13 cellular contexts compared by ENCODE assay signal in genomic region chr4:16217300-16218051, GRCh38. TPM values are rescaled to one million over a fixed set of nuclear protein-coding genes. Genes with fewer than 3 reads are reported as not detected.
DNase-seq lines count a peak whose midpoint lies in the region; ATAC-seq lines count a peak whose summit lies in the region.
"Had no signal": no experiment of that assay in that cellular context is flagged by ENCODE, and none has a peak within 500 bp of the region (broad histone marks: within the 10 kb centered on the region; RNA-seq: fewer than 3 reads in every experiment).

No MANE protein-coding gene starts in this region.

- no peaks in the 10 kb centered on the region for H3K9me3 ChIP-seq in thymus (ENCODE audit: control insufficient read depth)

- H3K4me1 ChIP-seq in thymus (ENCODE audit: control insufficient read depth, insufficient read depth, low read length) = peaks cover 4% of the 10 kb centered on the region

- ATAC-seq in HG02623 (IDR thresholded peaks at IDR 0.05; ENCODE audit: unreplicated experiment) = peak; percentile 77
- ATAC-seq: HCT116 had no signal

- peaks cover 67% of the 10 kb centered on the region for H3K4me1 Mint-ChIP-seq in activated naive CD4-positive, alpha-beta T cell treated with anti-CD3 and anti-CD28 coated beads, Interleukin-2, amount 10 ng/mL, durations not matched to agents 7 days and 5 days

- no peak overlapping the region for H3K4me3 Mint-ChIP-seq in activated naive CD4-positive, alpha-beta T cell treated with anti-CD3 and anti-CD28 coated beads, Interleukin-2, amount 10 ng/mL, durations not matched to agents 7 days and 5 days

- peaks cover 2% of the 10 kb centered on the region for H3K36me3 ChIP-seq in thymus (ENCODE audit: control insufficient read depth, insufficient read depth)

- no peaks in the 10 kb centered on the region for H3K27me3 ChIP-seq in thymus (ENCODE audit: control insufficient read depth, insufficient read depth)

- DNase-seq in activated naive CD4-positive, alpha-beta T cell treated with anti-CD3 and anti-CD28 coated beads, Interleukin-2, amount 10 ng/mL, durations not matched to agents 7 days and 5 days = no peak
- no peak for DNase-seq in activated naive CD4-positive, alpha-beta T cell treated with anti-CD3 and anti-CD28 coated beads, Interleukin-2, amount 50 U/mL, for 16 hours
- DNase-seq in NOMO-1 (lab: John Stamatoyannopoulos, UW; ENCODE audit: unreplicated experiment in 2 of 2) = peak; percentile 40 to 70
- no peak for DNase-seq in NCI-H128 (lab: John Stamatoyannopoulos, UW; ENCODE audit: unreplicated experiment)
- no peak for DNase-seq in NCI-H1436 treated with DMSO at 0.1 percent for 48 hours (lab: John Stamatoyannopoulos, UW)
- DNase-seq in NCI-H446 treated with DMSO at 0.1 percent for 48 hours (lab: John Stamatoyannopoulos, UW) = no peak
- DNase-seq: cerebellar nuclear complex, NCI-H226, retina had no signal

- CTCF ChIA-PET in activated naive CD4-positive, alpha-beta T cell treated with anti-CD3 and anti-CD28 coated beads, Interleukin-2, amount 10 ng/mL, durations not matched to agents 7 days and 5 days (lab: Charles Lee) = interaction anchor here (0.7 to 2.4 kb wide), 2 partner anchors 9 to 1216 kb away, joined by 3 to 14 read pairs; no protein-coding TSS in a partner anchor

- H3K4me3 ChIP-seq in thymus (ENCODE audit: low read length) = no peak overlapping the region

- H3K27me3 Mint-ChIP-seq in activated naive CD4-positive, alpha-beta T cell treated with anti-CD3 and anti-CD28 coated beads, Interleukin-2, amount 10 ng/mL, durations not matched to agents 7 days and 5 days = no peaks in the 10 kb centered on the region

- WGBS in thymus = 49% methylated on average over 6 of the region's 6 CpGs

- peak overlapping the region; percentile 19 for H3K27ac ChIP-seq in thymus (ENCODE audit: low read depth)
- H3K27ac ChIP-seq: C4-2B had no signal

- H3K9me3 Mint-ChIP-seq in activated naive CD4-positive, alpha-beta T cell treated with anti-CD3 and anti-CD28 coated beads, Interleukin-2, amount 10 ng/mL, durations not matched to agents 7 days and 5 days = no peaks in the 10 kb centered on the region

- peaks cover 53% of the 10 kb centered on the region for H3K36me3 Mint-ChIP-seq in activated naive CD4-positive, alpha-beta T cell treated with anti-CD3 and anti-CD28 coated beads, Interleukin-2, amount 10 ng/mL, durations not matched to agents 7 days and 5 days

- H3K27ac Mint-ChIP-seq in activated naive CD4-positive, alpha-beta T cell treated with anti-CD3 and anti-CD28 coated beads, Interleukin-2, amount 10 ng/mL, durations not matched to agents 7 days and 5 days = peak overlapping the region; percentile 78

RNA-seq across cellular contexts. Expression of gene TAPT1, which starts 8.8 kb away (rescaled TPM):
- 29.0 TPM for polyA plus RNA-seq in thymus

Comparison
In these comparisons a context has a peak if more than half of its experiments do, and no peak if none do; other contexts are left out.
1. DNase-seq: peak in NOMO-1 (2 of 2); none in activated naive CD4-positive, alpha-beta T cell treated with anti-CD3 and anti-CD28 coated beads, Interleukin-2, amount 10 ng/mL, durations not matched to agents 7 days and 5 days (single experiment), activated naive CD4-positive, alpha-beta T cell treated with anti-CD3 and anti-CD28 coated beads, Interleukin-2, amount 50 U/mL, for 16 hours (single experiment), NCI-H128 (single experiment), NCI-H1436 treated with DMSO at 0.1 percent for 48 hours (single experiment) and NCI-H446 treated with DMSO at 0.1 percent for 48 hours (single experiment).